Comparison of ENCODE assay signal across 17 cellular contexts in the genomic region with DNA sequence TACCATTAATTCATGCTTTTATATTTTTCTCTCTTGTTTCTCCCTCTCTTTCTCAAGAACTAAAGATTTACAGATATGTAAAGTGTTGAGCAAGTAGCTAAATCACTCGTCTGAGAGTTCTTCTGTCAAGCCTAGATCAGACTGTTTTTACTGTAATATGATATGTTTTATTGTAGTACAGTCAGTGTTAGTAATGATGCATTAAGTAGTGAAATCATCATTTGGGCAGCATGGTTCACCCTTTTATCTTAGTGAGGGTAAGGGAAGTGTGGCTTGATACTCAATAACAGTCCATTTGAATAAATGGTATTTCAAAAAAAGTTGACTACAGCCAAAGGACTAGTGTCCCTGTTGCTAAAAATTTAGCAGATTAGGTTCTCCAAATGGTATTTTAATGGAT. TPM values are rescaled to one million over a fixed set of nuclear protein-coding genes. Genes with fewer than 3 reads are reported as not detected.
A peak's percentile ranks its signal among the peaks of the same experiment; 100 is the strongest.
DNase-seq lines count a peak whose midpoint lies in the region; ATAC-seq and TF ChIP-seq lines count a peak whose summit lies in the region.
"Had no signal": no experiment of that assay in that cellular context is flagged by ENCODE, and none has a peak within 500 bp of the region (broad histone marks: within the 10 kb centered on the region; RNA-seq: fewer than 3 reads in every experiment).

No MANE protein-coding gene starts in this region.

- H3K4me1 Mint-ChIP-seq in activated naive CD4-positive, alpha-beta T cell treated with anti-CD3 and anti-CD28 coated beads for 36 hours (ENCODE audit: low read depth), result peaks cover 23% of the 10 kb centered on the region

- peaks cover 25% of the 10 kb centered on the region for H3K4me1 ChIP-seq in ACC112 (ENCODE audit: control insufficient read depth, insufficient read depth, low read length, unreplicated experiment)
- no peaks in the 10 kb centered on the region for H3K4me1 ChIP-seq in left ventricle myocardium inferior
- H3K4me1 ChIP-seq: esophagus squamous epithelium had no signal

- H3K9me3 ChIP-seq in left ventricle myocardium inferior (replicated peaks), result no peaks in the 10 kb centered on the region
- H3K9me3 ChIP-seq: esophagus squamous epithelium had no signal

- H3K27me3 ChIP-seq in ACC112 (ENCODE audit: insufficient read depth, low read length) (no peaks in the 10 kb centered on the region), left ventricle myocardium inferior (ENCODE audit: low read depth) (no peaks in the 10 kb centered on the region)
- H3K27me3 ChIP-seq: BLaER1 treated with 17β-estradiol and CSF1 and Interleukin-3, amounts not matched to agents 10 nM and 100 nM; esophagus squamous epithelium had no signal

- H3K9me3 Mint-ChIP-seq in activated naive CD4-positive, alpha-beta T cell treated with anti-CD3 and anti-CD28 coated beads for 36 hours, result peaks cover 8% of the 10 kb centered on the region

- peak overlapping the region; percentile 92 for H3K27ac ChIP-seq in ACC112 (ENCODE audit: low read depth, low read length)
- no peak overlapping the region for H3K27ac ChIP-seq in RWPE1
- H3K27ac ChIP-seq in left ventricle myocardium inferior (replicated peaks), result no peak overlapping the region
- H3K27ac ChIP-seq: BLaER1 treated with 17β-estradiol and CSF1 and Interleukin-3, amounts not matched to agents 10 nM and 100 nM; esophagus squamous epithelium; KMS-11 had no signal

- H3K27me3 Mint-ChIP-seq in activated naive CD4-positive, alpha-beta T cell treated with anti-CD3 and anti-CD28 coated beads for 36 hours (ENCODE audit: low read depth), result no peaks in the 10 kb centered on the region
- H3K27me3 Mint-ChIP-seq: activated CD4-positive, alpha-beta memory T cell treated with anti-CD3 and anti-CD28 coated beads for 36 hours had no signal

- H3K27ac Mint-ChIP-seq in activated naive CD4-positive, alpha-beta T cell treated with anti-CD3 and anti-CD28 coated beads for 36 hours, result no peak overlapping the region
- H3K27ac Mint-ChIP-seq: activated CD4-positive, alpha-beta memory T cell treated with anti-CD3 and anti-CD28 coated beads for 36 hours had no signal

- peaks cover 52% of the 10 kb centered on the region for H3K36me3 Mint-ChIP-seq in activated naive CD4-positive, alpha-beta T cell treated with anti-CD3 and anti-CD28 coated beads for 36 hours (ENCODE audit: low read depth)

- DNase-seq in HCEC 1CT (peak; percentile 92), RWPE1 (ENCODE audit: low spot score) (peak; percentile 52), fibroblast of pulmonary artery (ENCODE audit: low read depth) (peak; percentile 59), NCI-H2107 (lab: John Stamatoyannopoulos, UW) (no peak), left ventricle myocardium inferior (no peak)
- no peak for DNase-seq in activated naive CD4-positive, alpha-beta T cell treated with anti-CD3 and anti-CD28 coated beads for 36 hours
- DNase-seq: activated CD4-positive, alpha-beta memory T cell treated with anti-CD3 and anti-CD28 coated beads for 36 hours; esophagus squamous epithelium; islet precursor cell; NCI-H187 treated with DMSO at 0.1 percent for 48 hours; stimulated activated CD4-positive, alpha-beta T cell treated with anti-CD3 and anti-CD28 coated beads, Interleukin-4, amount 100 ng/mL, for 1 hour; stimulated activated naive CD8-positive, alpha-beta T cell treated with anti-CD3 and anti-CD28 coated beads, Interleukin-15, Interleukin-2, amounts not matched to agents 100 U/mL and 50 U/mL, for 24 hours had no signal

- TF ChIP-seq CTCF in RWPE1 (conservative IDR thresholded peaks at IDR 0.05; ENCODE audit: low read depth) (no peak), fibroblast of pulmonary artery (IDR thresholded peaks at IDR 0.05; ENCODE audit: low read length, missing control alignments) (no peak), left ventricle myocardium inferior (IDR thresholded peaks at IDR 0.05; ENCODE audit: borderline replicate concordance) (no peak)

- no peak for ATAC-seq in GM21423 (IDR thresholded peaks at IDR 0.05; ENCODE audit: unreplicated experiment)
- ATAC-seq: stimulated activated naive CD8-positive, alpha-beta T cell treated with anti-CD3 and anti-CD28 coated beads, Interleukin-15, Interleukin-2, amounts not matched to agents 100 U/mL and 50 U/mL, for 24 hours had no signal

- no peaks in the 10 kb centered on the region for H3K79me2 ChIP-seq in ACC112 (ENCODE audit: control insufficient read depth, insufficient read depth, low read length, unreplicated experiment)

- no peak overlapping the region for H3K4me3 ChIP-seq in ACC112 (ENCODE audit: low read depth, low read length)
- no peak overlapping the region for H3K4me3 ChIP-seq in fibroblast of pulmonary artery (replicated peaks; ENCODE audit: low read depth, low read length)
- H3K4me3 ChIP-seq in left ventricle myocardium inferior, result no peak overlapping the region
- H3K4me3 ChIP-seq: BLaER1 treated with 17β-estradiol and CSF1 and Interleukin-3, amounts not matched to agents 10 nM and 100 nM; esophagus squamous epithelium had no signal

- CTCF ChIA-PET in RWPE1 (lab: Yijun Ruan, JAX), result interaction anchor here (0.7 kb wide), 1 partner anchor 1403 kb away, joined by 3 read pairs; no protein-coding TSS in a partner anchor
- CTCF ChIA-PET in activated naive CD4-positive, alpha-beta T cell treated with anti-CD3 and anti-CD28 coated beads for 36 hours (lab: Charles Lee), result interaction anchor here (0.6 kb wide), 1 partner anchor 58 kb away, joined by 4 read pairs; no protein-coding TSS in a partner anchor

- intact Hi-C loops in left ventricle myocardium inferior (cut with micrococcal nuclease), result no loop called here
- intact Hi-C loops in activated naive CD4-positive, alpha-beta T cell treated with anti-CD3 and anti-CD28 coated beads for 36 hours (cut with micrococcal nuclease), result loop anchor here (10.0 kb wide), 1 partner anchor 1806 kb away; no protein-coding TSS in a partner anchor

- POLR2A ChIA-PET in RWPE1 (lab: Yijun Ruan, JAX; ENCODE audit: low non-redundant PET), result no interaction called here

- H3K4me3 Mint-ChIP-seq in activated naive CD4-positive, alpha-beta T cell treated with anti-CD3 and anti-CD28 coated beads for 36 hours, result no peak overlapping the region
- H3K4me3 Mint-ChIP-seq: activated CD4-positive, alpha-beta memory T cell treated with anti-CD3 and anti-CD28 coated beads for 36 hours had no signal

- H2AFZ ChIP-seq in ACC112 (ENCODE audit: low read length, unreplicated experiment), result no peak overlapping the region

- H3K36me3 ChIP-seq in ACC112 (ENCODE audit: insufficient read depth, low read length), result peaks cover 22% of the 10 kb centered on the region; the same call in 1 of the 2 replicates
- H3K36me3 ChIP-seq in left ventricle myocardium inferior, result peaks cover 29% of the 10 kb centered on the region

RNA-seq across cellular contexts. Expression of a gene that starts 9.2 kb away (rescaled TPM):
- 14.5 TPM for total RNA-seq in left ventricle myocardium inferior
- 10 to 100 TPM; 23.5 to 24.5 TPM for total RNA-seq in activated naive CD4-positive, alpha-beta T cell treated with anti-CD3 and anti-CD28 coated beads for 36 hours

RNA-seq across cellular contexts. Expression of a gene that starts 15.5 kb away (rescaled TPM):
- not detected for total RNA-seq in left ventricle myocardium inferior
- not detected for total RNA-seq in activated naive CD4-positive, alpha-beta T cell treated with anti-CD3 and anti-CD28 coated beads for 36 hours
- total RNA-seq: activated CD4-positive, alpha-beta memory T cell treated with anti-CD3 and anti-CD28 coated beads for 36 hours; G401 had no signal

Comparison
In these comparisons a context has a peak if more than half of its experiments do, and no peak if none do; other contexts are left out.
1. DNase-seq: peak in HCEC 1CT (single experiment), RWPE1 (single experiment) and fibroblast of pulmonary artery (single experiment); none in NCI-H2107 (single experiment), left ventricle myocardium inferior (single experiment) and activated naive CD4-positive, alpha-beta T cell treated with anti-CD3 and anti-CD28 coated beads for 36 hours (single experiment).